9 cellular contexts compared by ENCODE assay signal in the genomic region with DNA sequence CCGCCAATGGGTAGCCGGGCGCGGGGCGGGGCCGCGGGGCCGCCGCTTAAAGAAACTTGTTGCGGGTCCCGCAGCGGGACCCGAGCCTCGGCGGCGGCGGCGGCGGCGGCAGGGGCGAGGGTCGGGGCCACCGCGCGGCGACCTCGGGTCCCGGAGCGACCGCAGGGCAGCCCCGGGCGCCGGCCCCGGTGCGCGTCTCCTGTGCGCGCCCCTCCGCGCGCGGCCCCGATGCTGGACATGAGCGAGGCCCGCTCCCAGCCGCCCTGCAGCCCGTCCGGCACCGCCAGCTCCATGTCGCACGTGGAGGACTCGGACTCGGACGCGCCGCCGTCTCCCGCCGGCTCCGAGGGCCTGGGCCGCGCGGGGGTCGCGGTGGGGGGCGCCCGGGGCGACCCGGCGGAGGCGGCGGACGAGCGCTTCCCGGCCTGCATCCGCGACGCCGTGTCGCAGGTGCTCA.
DNase-seq lines count a peak whose midpoint lies in the region; ATAC-seq lines count a peak whose summit lies in the region.
"Had no signal": no experiment of that assay in that cellular context is flagged by ENCODE, and none has a peak within 500 bp of the region (broad histone marks: within the 10 kb centered on the region; RNA-seq: fewer than 3 reads in every experiment).

A gene (plus strand): TSS at position 76 of the 457 bp plus-strand sequence. CDS start 153 bp downstream, at position 229.

- peaks cover 24 to 42% of the 10 kb centered on the region in 2 donors for H3K27me3 ChIP-seq in stomach smooth muscle (ENCODE audit: control insufficient read depth in 1 of 2, insufficient read depth in 2 of 2, low read length in 2 of 2)

- no peaks in the 10 kb centered on the region for H3K36me3 ChIP-seq in stomach smooth muscle (ENCODE audit: control insufficient read depth in 2 of 2, insufficient read depth in 2 of 2, low read length in 2 of 2)

- H3K27ac Mint-ChIP-seq in T-helper 2 cell treated with Interferon-gamma antibody and Interleukin-4, amounts not matched to agents 5 μg/mL and 100 μg/mL, for 36 hours = no peak within 1 kb of the TSS
- no peak within 1 kb of the TSS for H3K27ac Mint-ChIP-seq in activated naive CD8-positive, alpha-beta T cell treated with anti-CD3 and anti-CD28 coated beads, Interleukin-2, amount 50 U/mL, for 24 hours

- H3K9ac ChIP-seq in stomach smooth muscle (ENCODE audit: low read length in 2 of 2) = no peak within 1 kb of the TSS

- no peak within 1 kb of the TSS for H3K27ac ChIP-seq in stomach smooth muscle (ENCODE audit: low read length)

- no peak for ATAC-seq in activated naive CD8-positive, alpha-beta T cell treated with anti-CD3 and anti-CD28 coated beads, Interleukin-2, amount 50 U/mL, for 24 hours
- no peak for ATAC-seq in HG03442 (IDR thresholded peaks at IDR 0.05; ENCODE audit: unreplicated experiment)

- H3K4me3 ChIP-seq in stomach smooth muscle (ENCODE audit: low read length in 2 of 2) = peak within 1 kb of the TSS; percentile 25 to 69

- no peaks in the 10 kb centered on the region for H3K36me3 Mint-ChIP-seq in T-helper 2 cell treated with Interferon-gamma antibody and Interleukin-4, amounts not matched to agents 5 μg/mL and 100 μg/mL, for 36 hours (ENCODE audit: low read depth)
- no peaks in the 10 kb centered on the region for H3K36me3 Mint-ChIP-seq in activated naive CD8-positive, alpha-beta T cell treated with anti-CD3 and anti-CD28 coated beads, Interleukin-2, amount 50 U/mL, for 24 hours (ENCODE audit: low read depth)

- DNase-seq in T-helper 2 cell treated with Interferon-gamma antibody and Interleukin-4, amounts not matched to agents 5 μg/mL and 100 μg/mL, for 36 hours (ENCODE audit: low spot score) = no peak
- no peak for DNase-seq in T-helper 2 cell
- DNase-seq in activated naive CD8-positive, alpha-beta T cell treated with anti-CD3 and anti-CD28 coated beads, Interleukin-2, amount 50 U/mL, for 24 hours = no peak
- peak; percentile 57 for DNase-seq in left kidney (ENCODE audit: low read depth, low spot score)
- DNase-seq in epidermal melanocyte (ENCODE audit: insufficient read length, low spot score) = no peak
- DNase-seq in DMS 273 (lab: John Stamatoyannopoulos, UW; ENCODE audit: unreplicated experiment) = no peak
- DNase-seq: T1000 had no signal

- H3K9me3 Mint-ChIP-seq in T-helper 2 cell treated with Interferon-gamma antibody and Interleukin-4, amounts not matched to agents 5 μg/mL and 100 μg/mL, for 36 hours = no peaks in the 10 kb centered on the region
- H3K9me3 Mint-ChIP-seq in activated naive CD8-positive, alpha-beta T cell treated with anti-CD3 and anti-CD28 coated beads, Interleukin-2, amount 50 U/mL, for 24 hours = no peaks in the 10 kb centered on the region

- peaks cover 19% of the 10 kb centered on the region for H3K27me3 Mint-ChIP-seq in T-helper 2 cell treated with Interferon-gamma antibody and Interleukin-4, amounts not matched to agents 5 μg/mL and 100 μg/mL, for 36 hours (ENCODE audit: low read depth)
- H3K27me3 Mint-ChIP-seq in activated naive CD8-positive, alpha-beta T cell treated with anti-CD3 and anti-CD28 coated beads, Interleukin-2, amount 50 U/mL, for 24 hours = peaks cover 10% of the 10 kb centered on the region

- no peaks in the 10 kb centered on the region for H3K4me1 Mint-ChIP-seq in T-helper 2 cell treated with Interferon-gamma antibody and Interleukin-4, amounts not matched to agents 5 μg/mL and 100 μg/mL, for 36 hours (ENCODE audit: low read depth)
- H3K4me1 Mint-ChIP-seq in activated naive CD8-positive, alpha-beta T cell treated with anti-CD3 and anti-CD28 coated beads, Interleukin-2, amount 50 U/mL, for 24 hours = peaks cover 13% of the 10 kb centered on the region

- peaks cover 24% of the 10 kb centered on the region for H3K4me1 ChIP-seq in stomach smooth muscle (ENCODE audit: control insufficient read depth, insufficient read depth, low read length)

- H3K9me3 ChIP-seq in stomach smooth muscle (ENCODE audit: control insufficient read depth in 2 of 2, low read length in 2 of 2) = no peaks in the 10 kb centered on the region

- H3K4me3 Mint-ChIP-seq in T-helper 2 cell treated with Interferon-gamma antibody and Interleukin-4, amounts not matched to agents 5 μg/mL and 100 μg/mL, for 36 hours = peak within 1 kb of the TSS; percentile 54
- peak within 1 kb of the TSS; percentile 70 for H3K4me3 Mint-ChIP-seq in activated naive CD8-positive, alpha-beta T cell treated with anti-CD3 and anti-CD28 coated beads, Interleukin-2, amount 50 U/mL, for 24 hours
